ENCODE assay signal across 8 cellular contexts in the genomic region with DNA sequence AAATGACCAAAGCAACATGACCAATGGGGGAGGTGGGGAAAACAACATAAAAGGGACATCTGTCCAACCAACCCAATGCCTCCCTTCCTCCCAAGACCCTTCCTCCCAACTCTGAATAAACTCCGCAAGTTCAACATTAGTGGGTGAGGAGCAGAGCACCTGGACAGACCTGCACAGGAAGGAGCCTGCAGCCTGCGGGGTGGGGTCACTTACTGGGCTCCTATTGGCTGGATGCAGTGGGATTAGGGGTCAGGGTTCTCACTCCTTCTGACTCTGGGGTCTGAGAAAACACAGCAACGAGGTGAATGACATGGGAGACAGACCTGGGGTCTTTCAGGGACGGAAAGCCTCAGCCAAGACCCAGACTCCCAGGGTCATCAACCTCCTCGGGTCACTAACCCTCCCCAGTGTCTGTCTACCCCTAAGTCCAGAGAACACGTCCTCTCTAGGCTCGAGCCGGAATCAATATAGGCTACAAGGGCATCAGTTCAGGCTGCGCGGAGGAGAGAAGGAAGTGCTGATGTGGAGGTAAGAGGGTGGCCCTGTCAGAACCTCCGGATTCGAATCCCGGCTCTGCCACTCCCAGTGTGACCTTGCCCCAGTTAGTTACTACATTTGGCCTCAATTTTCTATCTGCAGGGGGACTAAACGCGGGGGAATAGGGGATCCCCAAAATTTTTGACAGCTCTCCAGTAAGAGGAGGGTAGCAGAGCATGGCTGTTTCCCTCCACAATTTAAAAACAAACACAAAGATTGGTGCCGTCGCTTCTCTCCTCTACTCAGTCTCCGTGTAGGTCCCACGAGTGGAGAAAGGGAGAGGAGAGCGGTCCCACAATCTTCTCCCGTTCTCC. TPM values are rescaled to one million over a fixed set of nuclear protein-coding genes. Genes with fewer than 3 reads are reported as not detected.
A peak's percentile ranks its signal among the peaks of the same experiment; 100 is the strongest.
DNase-seq lines count a peak whose midpoint lies in the region; ATAC-seq, FAIRE-seq and TF ChIP-seq lines count a peak whose summit lies in the region.

No MANE protein-coding gene starts in this region.

- no peaks in the 10 kb centered on the region for H3K9me3 ChIP-seq in pancreas

- H3K4me3 ChIP-seq in foreskin fibroblast (ENCODE audit: low read depth in 1 of 2, low read length in 2 of 2), result peak overlapping the region; percentile 31 to 34
- H3K4me3 ChIP-seq in pancreas, result peak overlapping the region; percentile 62 to 95 (median 85)

- peaks cover 8% of the 10 kb centered on the region for H3K36me3 Mint-ChIP-seq in Calu3 (ENCODE audit: insufficient read depth, unreplicated experiment)

- H3K9me3 Mint-ChIP-seq in Calu3 (ENCODE audit: low read depth, unreplicated experiment), result no peaks in the 10 kb centered on the region

- TF ChIP-seq CTCF in Calu3 (IDR thresholded peaks at IDR 0.05; ENCODE audit: unreplicated experiment), result no peak
- no peak for TF ChIP-seq CTCF in foreskin fibroblast (IDR thresholded peaks at IDR 0.05; ENCODE audit: low read depth, low read length)
- no peak for TF ChIP-seq CTCF in pancreas (IDR thresholded peaks at IDR 0.05)

- H3K27me3 Mint-ChIP-seq in Calu3 (ENCODE audit: unreplicated experiment), result peaks cover 28% of the 10 kb centered on the region

- no peak overlapping the region for H3K27ac Mint-ChIP-seq in Calu3 (ENCODE audit: unreplicated experiment)

- H3K36me3 ChIP-seq in pancreas, result peaks cover 0 to 10% (median 0%) of the 10 kb centered on the region in 3 donors

- no peak for DNase-seq in Calu3
- DNase-seq in activated CD4-positive, alpha-beta T cell treated with anti-CD3 and anti-CD28 coated beads, Interleukin-2, amount 50 U/mL, for 1 hour, result peak; percentile 21
- no peak for DNase-seq in foreskin fibroblast
- DNase-seq in pancreas, result no peak
- DNase-seq in stimulated activated CD4-positive, alpha-beta T cell treated with anti-CD3 and anti-CD28 coated beads, Interleukin-1b, Interleukin-23, amount 100 ng/mL, for 48 hours, result no peak
- DNase-seq in ureter (ENCODE audit: low spot score), result no peak

- intact Hi-C loops in Calu3 (cut with micrococcal nuclease; ENCODE audit: unreplicated experiment) (no loop called here), pancreas (cut with DNase I) (loop anchor here in 1 of 3 donors (5.0 kb wide), 1 partner anchor 68 kb away; no protein-coding TSS in a partner anchor)

- H3K4me1 Mint-ChIP-seq in Calu3 (ENCODE audit: low read depth, unreplicated experiment), result peaks cover 8% of the 10 kb centered on the region

- 8% methylated on average over 20 to 21 of the region's 21 CpGs for WGBS in pancreas, 2 donors

- no peaks in the 10 kb centered on the region for H3K27me3 ChIP-seq in pancreas

- CTCF ChIA-PET in Calu3 (lab: Charles Lee), result interaction anchor here (0.6 to 1.3 kb wide), 5 partner anchors 9 to 340 kb away, joined by 3 to 6 read pairs (median 4); no protein-coding TSS in a partner anchor

- peak overlapping the region; percentile 63 for H3K4me3 Mint-ChIP-seq in Calu3 (ENCODE audit: low read depth, unreplicated experiment)

- peaks cover 0 to 5% (median 3%) of the 10 kb centered on the region in 3 donors for H3K4me1 ChIP-seq in pancreas

- BruUV-seq in Calu3 (replicated peaks; lab: Mats Ljungman, UMichigan), result no TSS peak

- FAIRE-seq in pancreas (lab: Jason Lieb, UNC), result no peak

- ATAC-seq in pancreas (peak; percentile 45 to 61 (median 50)), GM21423 (IDR thresholded peaks at IDR 0.05; ENCODE audit: unreplicated experiment) (no peak), GM21390 (IDR thresholded peaks at IDR 0.05; ENCODE audit: unreplicated experiment) (no peak)

- H3K27ac ChIP-seq in pancreas, result peak overlapping the region; percentile 41 to 67 (median 64)

RNA-seq across cellular contexts. Expression of a gene that starts 0.8 kb away (rescaled TPM):
- total RNA-seq in Calu3 (2022) (10.8 and 16.0 TPM in 2 replicates), pancreas (10 to 100 TPM; 37.5 to 75.4 (median 47.4) TPM), ureter (188 TPM)
- polyA plus RNA-seq in pancreas, result 100 to 1,000 TPM; 104 to 159 TPM

RNA-seq across cellular contexts. Expression of a gene that starts 6.0 kb away (rescaled TPM):
- total RNA-seq in Calu3 (2022) (not detected in 2 replicates), pancreas (under 1 TPM in 1 of 6 donors, not detected in 5; 0.23 TPM), ureter (0.62 TPM)
- polyA plus RNA-seq in pancreas, result under 1 TPM; 0.46 to 0.59 TPM

RNA-seq across cellular contexts. Expression of a gene that starts 10.6 kb away (rescaled TPM):
- total RNA-seq in Calu3 (2022), result not detected in 2 replicates
- total RNA-seq in pancreas, result under 1 TPM in 2 of 6 donors, not detected in 4; 0.08 to 0.12 TPM
- under 1 TPM; 0.15 to 0.23 TPM for polyA plus RNA-seq in pancreas
- total RNA-seq in ureter, result not detected

RNA-seq across cellular contexts. Expression of a gene that starts 18.1 kb away (rescaled TPM):
- total RNA-seq in Calu3 (2022) (not detected in 2 replicates), pancreas (under 1 TPM in 4 of 6 donors, not detected in 2; 0.23 to 0.78 (median 0.28) TPM), ureter (0.94 TPM)
- under 1 TPM in 1 of 2 donors, not detected in 1; 0.11 TPM for polyA plus RNA-seq in pancreas

RNA-seq across cellular contexts. Expression of a gene that starts 24.9 kb away (rescaled TPM):
- total RNA-seq in Calu3 (2022) (not detected in 2 replicates), pancreas (not detected), ureter (0.83 TPM)
- polyA plus RNA-seq in pancreas, result under 1 TPM in 1 of 2 donors, not detected in 1; 0.09 TPM

Comparison
In these comparisons a context has a peak if more than half of its experiments do, and no peak if none do; other contexts are left out.
1. ATAC-seq: peak in pancreas (4 of 4); none in GM21423 (single experiment) and GM21390 (single experiment).